1 cellular context compared by ENCODE assay signal in genomic region chr19:15673176-15673654, GRCh38.
TF ChIP-seq lines count a peak whose summit lies in the region.

No MANE protein-coding gene starts in this region.

TF ChIP-seq in HepG2, 621 proteins besides CTCF, POLR2A, EP300 and RAD21 (continued from another document and continues in another):
- no peak for TF ChIP-seq ZNF512B (CRISPR knock-in tag; IDR thresholded peaks at IDR 0.05; ENCODE audit: borderline replicate concordance)
- TF ChIP-seq ZNF792 (CRISPR knock-in tag; IDR thresholded peaks at IDR 0.05): no peak
- TF ChIP-seq ZNF234 (CRISPR knock-in tag; conservative IDR thresholded peaks at IDR 0.05): no peak
- no peak for TF ChIP-seq ZNF576 (CRISPR knock-in tag; IDR thresholded peaks at IDR 0.05)
- TF ChIP-seq SOX13 (IDR thresholded peaks at IDR 0.05): no peak
- TF ChIP-seq SOX13 (CRISPR knock-in tag; conservative IDR thresholded peaks at IDR 0.05 in 1 of 2, IDR thresholded peaks at IDR 0.05 in 1 of 2): peak in 1 of 2 experiments; percentile 34; a peak in 1 of 4 replicates
- TF ChIP-seq TGIF2 (CRISPR knock-in tag; IDR thresholded peaks at IDR 0.05): no peak
- no peak for TF ChIP-seq ZNF253 (CRISPR knock-in tag; IDR thresholded peaks at IDR 0.05; ENCODE audit: borderline replicate concordance)
- TF ChIP-seq NCOA5 (CRISPR knock-in tag; IDR thresholded peaks at IDR 0.05): no peak
- TF ChIP-seq MYNN (CRISPR knock-in tag; IDR thresholded peaks at IDR 0.05; ENCODE audit: low read depth): no peak
- no peak for TF ChIP-seq MYC (CRISPR knock-in tag; IDR thresholded peaks at IDR 0.05; ENCODE audit: borderline replicate concordance)
- TF ChIP-seq PBX3 (CRISPR knock-in tag; IDR thresholded peaks at IDR 0.05; ENCODE audit: borderline replicate concordance): no peak
- no peak for TF ChIP-seq IRX3 (CRISPR knock-in tag; IDR thresholded peaks at IDR 0.05; ENCODE audit: borderline replicate concordance, low read depth)
- no peak for TF ChIP-seq ZNF180 (CRISPR knock-in tag; IDR thresholded peaks at IDR 0.05; ENCODE audit: borderline replicate concordance, low read depth)
- TF ChIP-seq NPAS2 (CRISPR knock-in tag; IDR thresholded peaks at IDR 0.05; ENCODE audit: borderline replicate concordance): no peak
- no peak for TF ChIP-seq AGO1 (IDR thresholded peaks at IDR 0.05; ENCODE audit: low read depth, low read length, poor library complexity, severe bottlenecking)
- no peak for TF ChIP-seq ZBTB20 (CRISPR knock-in tag; IDR thresholded peaks at IDR 0.05; ENCODE audit: borderline replicate concordance, low read depth)
- TF ChIP-seq ZNF747 (CRISPR knock-in tag; IDR thresholded peaks at IDR 0.05; ENCODE audit: borderline replicate concordance): no peak
- TF ChIP-seq ZNF607 (CRISPR knock-in tag; IDR thresholded peaks at IDR 0.05; ENCODE audit: borderline replicate concordance): no peak
- TF ChIP-seq, protein P1, sequence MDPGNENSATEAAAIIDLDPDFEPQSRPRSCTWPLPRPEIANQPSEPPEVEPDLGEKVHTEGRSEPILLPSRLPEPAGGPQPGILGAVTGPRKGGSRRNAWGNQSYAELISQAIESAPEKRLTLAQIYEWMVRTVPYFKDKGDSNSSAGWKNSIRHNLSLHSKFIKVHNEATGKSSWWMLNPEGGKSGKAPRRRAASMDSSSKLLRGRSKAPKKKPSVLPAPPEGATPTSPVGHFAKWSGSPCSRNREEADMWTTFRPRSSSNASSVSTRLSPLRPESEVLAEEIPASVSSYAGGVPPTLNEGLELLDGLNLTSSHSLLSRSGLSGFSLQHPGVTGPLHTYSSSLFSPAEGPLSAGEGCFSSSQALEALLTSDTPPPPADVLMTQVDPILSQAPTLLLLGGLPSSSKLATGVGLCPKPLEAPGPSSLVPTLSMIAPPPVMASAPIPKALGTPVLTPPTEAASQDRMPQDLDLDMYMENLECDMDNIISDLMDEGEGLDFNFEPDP (CRISPR knock-in tag; conservative IDR thresholded peaks at IDR 0.05): no peak
- no peak for TF ChIP-seq ZNF737 (CRISPR knock-in tag; IDR thresholded peaks at IDR 0.05; ENCODE audit: borderline replicate concordance)
- TF ChIP-seq, protein P2, sequence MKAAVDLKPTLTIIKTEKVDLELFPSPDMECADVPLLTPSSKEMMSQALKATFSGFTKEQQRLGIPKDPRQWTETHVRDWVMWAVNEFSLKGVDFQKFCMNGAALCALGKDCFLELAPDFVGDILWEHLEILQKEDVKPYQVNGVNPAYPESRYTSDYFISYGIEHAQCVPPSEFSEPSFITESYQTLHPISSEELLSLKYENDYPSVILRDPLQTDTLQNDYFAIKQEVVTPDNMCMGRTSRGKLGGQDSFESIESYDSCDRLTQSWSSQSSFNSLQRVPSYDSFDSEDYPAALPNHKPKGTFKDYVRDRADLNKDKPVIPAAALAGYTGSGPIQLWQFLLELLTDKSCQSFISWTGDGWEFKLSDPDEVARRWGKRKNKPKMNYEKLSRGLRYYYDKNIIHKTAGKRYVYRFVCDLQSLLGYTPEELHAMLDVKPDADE (CRISPR knock-in tag; IDR thresholded peaks at IDR 0.05): no peak
- TF ChIP-seq ZNF772 (CRISPR knock-in tag; IDR thresholded peaks at IDR 0.05): no peak
- TF ChIP-seq AHR (CRISPR knock-in tag; IDR thresholded peaks at IDR 0.05): no peak
- TF ChIP-seq, protein P3, sequence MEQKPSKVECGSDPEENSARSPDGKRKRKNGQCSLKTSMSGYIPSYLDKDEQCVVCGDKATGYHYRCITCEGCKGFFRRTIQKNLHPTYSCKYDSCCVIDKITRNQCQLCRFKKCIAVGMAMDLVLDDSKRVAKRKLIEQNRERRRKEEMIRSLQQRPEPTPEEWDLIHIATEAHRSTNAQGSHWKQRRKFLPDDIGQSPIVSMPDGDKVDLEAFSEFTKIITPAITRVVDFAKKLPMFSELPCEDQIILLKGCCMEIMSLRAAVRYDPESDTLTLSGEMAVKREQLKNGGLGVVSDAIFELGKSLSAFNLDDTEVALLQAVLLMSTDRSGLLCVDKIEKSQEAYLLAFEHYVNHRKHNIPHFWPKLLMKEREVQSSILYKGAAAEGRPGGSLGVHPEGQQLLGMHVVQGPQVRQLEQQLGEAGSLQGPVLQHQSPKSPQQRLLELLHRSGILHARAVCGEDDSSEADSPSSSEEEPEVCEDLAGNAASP (CRISPR knock-in tag; IDR thresholded peaks at IDR 0.05; ENCODE audit: borderline replicate concordance): 0 out of 2 replicates have a peak, but pooled peaks have one; percentile 15
- no peak for TF ChIP-seq SNAPC2 (CRISPR knock-in tag; IDR thresholded peaks at IDR 0.05)
- TF ChIP-seq, protein P4, sequence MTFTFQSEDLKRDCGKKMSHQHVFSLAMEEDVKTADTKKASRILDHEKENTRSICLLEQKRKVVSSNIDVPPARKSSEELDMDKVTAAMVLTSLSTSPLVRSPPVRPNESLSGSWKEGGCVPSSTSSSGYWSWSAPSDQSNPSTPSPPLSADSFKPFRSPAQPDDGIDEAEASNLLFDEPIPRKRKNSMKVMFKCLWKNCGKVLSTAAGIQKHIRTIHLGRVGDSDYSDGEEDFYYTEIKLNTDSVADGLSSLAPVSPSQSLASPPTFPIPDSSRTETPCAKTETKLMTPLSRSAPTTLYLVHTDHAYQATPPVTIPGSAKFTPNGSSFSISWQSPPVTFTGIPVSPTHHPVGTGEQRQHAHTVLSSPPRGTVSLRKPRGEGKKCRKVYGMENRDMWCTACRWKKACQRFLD (CRISPR knock-in tag; IDR thresholded peaks at IDR 0.05; ENCODE audit: borderline replicate concordance): no peak
- TF ChIP-seq SAP130 (CRISPR knock-in tag; IDR thresholded peaks at IDR 0.05; ENCODE audit: low read depth): peak; percentile 47
- no peak for TF ChIP-seq HES4 (CRISPR knock-in tag; IDR thresholded peaks at IDR 0.05; ENCODE audit: borderline replicate concordance)
- no peak for TF ChIP-seq JARID2 (CRISPR knock-in tag; IDR thresholded peaks at IDR 0.05; ENCODE audit: insufficient replicate concordance)
- no peak for TF ChIP-seq KDM2A (CRISPR knock-in tag; IDR thresholded peaks at IDR 0.05; ENCODE audit: borderline replicate concordance, low read depth)
- no peak for TF ChIP-seq E2F1 (CRISPR knock-in tag; IDR thresholded peaks at IDR 0.05)
- TF ChIP-seq KMT2B (CRISPR knock-in tag; IDR thresholded peaks at IDR 0.05): no peak
- no peak for TF ChIP-seq ZBTB46 (CRISPR knock-in tag; IDR thresholded peaks at IDR 0.05; ENCODE audit: borderline replicate concordance)
- TF ChIP-seq TOE1 (CRISPR knock-in tag; IDR thresholded peaks at IDR 0.05): no peak
- TF ChIP-seq PAXIP1 (CRISPR knock-in tag; conservative IDR thresholded peaks at IDR 0.05): peak; percentile 90
- TF ChIP-seq GATAD2A (CRISPR knock-in tag; IDR thresholded peaks at IDR 0.05): peak; percentile 70; the same call in 1 of the 2 replicates
- TF ChIP-seq KLF12 (CRISPR knock-in tag; IDR thresholded peaks at IDR 0.05; ENCODE audit: borderline replicate concordance): no peak
- TF ChIP-seq RBAK (CRISPR knock-in tag; IDR thresholded peaks at IDR 0.05): no peak
- no peak for TF ChIP-seq ZBTB1 (CRISPR knock-in tag; IDR thresholded peaks at IDR 0.05; ENCODE audit: borderline replicate concordance)
- TF ChIP-seq ZNF30 (CRISPR knock-in tag; IDR thresholded peaks at IDR 0.05): no peak
- TF ChIP-seq KAT7 (CRISPR knock-in tag; IDR thresholded peaks at IDR 0.05; ENCODE audit: borderline replicate concordance): no peak
- no peak for TF ChIP-seq TAF1 (CRISPR knock-in tag; IDR thresholded peaks at IDR 0.05)
- TF ChIP-seq IKZF1 (IDR thresholded peaks at IDR 0.05): no peak
- no peak for TF ChIP-seq ZNF431 (CRISPR knock-in tag; IDR thresholded peaks at IDR 0.05; ENCODE audit: borderline replicate concordance, low read depth)
- TF ChIP-seq, protein P5, sequence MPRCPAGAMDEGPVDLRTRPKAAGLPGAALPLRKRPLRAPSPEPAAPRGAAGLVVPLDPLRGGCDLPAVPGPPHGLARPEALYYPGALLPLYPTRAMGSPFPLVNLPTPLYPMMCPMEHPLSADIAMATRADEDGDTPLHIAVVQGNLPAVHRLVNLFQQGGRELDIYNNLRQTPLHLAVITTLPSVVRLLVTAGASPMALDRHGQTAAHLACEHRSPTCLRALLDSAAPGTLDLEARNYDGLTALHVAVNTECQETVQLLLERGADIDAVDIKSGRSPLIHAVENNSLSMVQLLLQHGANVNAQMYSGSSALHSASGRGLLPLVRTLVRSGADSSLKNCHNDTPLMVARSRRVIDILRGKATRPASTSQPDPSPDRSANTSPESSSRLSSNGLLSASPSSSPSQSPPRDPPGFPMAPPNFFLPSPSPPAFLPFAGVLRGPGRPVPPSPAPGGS (CRISPR knock-in tag; IDR thresholded peaks at IDR 0.05): no peak; the same call in 1 of the 2 replicates
- TF ChIP-seq ZZZ3 (CRISPR knock-in tag; IDR thresholded peaks at IDR 0.05; ENCODE audit: borderline replicate concordance): no peak
- peak; percentile 35; the same call in 1 of the 2 replicates for TF ChIP-seq POGZ (CRISPR knock-in tag; IDR thresholded peaks at IDR 0.05)
- no peak for TF ChIP-seq PAWR (CRISPR knock-in tag; IDR thresholded peaks at IDR 0.05; ENCODE audit: borderline replicate concordance)
- TF ChIP-seq KLF13 (CRISPR knock-in tag; IDR thresholded peaks at IDR 0.05): no peak
- no peak for TF ChIP-seq HOXD1 (CRISPR knock-in tag; IDR thresholded peaks at IDR 0.05)
- no peak for TF ChIP-seq POLR2AphosphoS5 (IDR thresholded peaks at IDR 0.05; ENCODE audit: low read depth, low read length)
- no peak for TF ChIP-seq JUND (CRISPR knock-in tag; IDR thresholded peaks at IDR 0.05)
